1 cellular context compared by ENCODE assay signal in the genomic region with DNA sequence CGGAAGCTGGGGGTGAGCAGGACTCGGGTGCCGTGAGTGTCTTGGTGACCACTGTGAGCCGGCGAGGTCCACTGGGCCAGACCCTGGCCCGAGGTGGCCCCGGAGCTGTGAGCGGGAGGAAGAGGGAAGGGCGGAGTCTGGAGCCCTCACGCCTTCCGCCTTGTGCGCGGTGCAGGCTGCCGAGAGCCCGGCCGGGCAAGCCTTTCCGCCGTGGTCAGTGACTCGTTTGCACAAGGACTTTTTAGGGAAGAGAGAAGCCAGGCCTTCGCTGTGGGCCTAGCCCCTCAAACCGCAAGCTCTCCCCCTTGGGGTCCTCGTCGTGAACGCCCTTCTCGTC.
TF ChIP-seq lines count a peak whose summit lies in the region.

No MANE protein-coding gene starts in this region.

TF ChIP-seq in GM12878, 131 proteins besides CTCF, POLR2A, EP300 and RAD21 (continued from another document):
- no peak for TF ChIP-seq BCLAF1 (IDR thresholded peaks at IDR 0.05)
- no peak for TF ChIP-seq IKZF2 (IDR thresholded peaks at IDR 0.05)
- no peak for TF ChIP-seq TCF12 (IDR thresholded peaks at IDR 0.05; ENCODE audit: low read depth, low read length)
- TF ChIP-seq MYC (IDR thresholded peaks at IDR 0.05; ENCODE audit: insufficient read depth, insufficient read length, insufficient replicate concordance, low read length, severe bottlenecking) = no peak
- no peak for TF ChIP-seq MEF2B (IDR thresholded peaks at IDR 0.05; ENCODE audit: partially characterized antibody, poor library complexity, severe bottlenecking)
- TF ChIP-seq KAT2A (conservative IDR thresholded peaks at IDR 0.05; ENCODE audit: control insufficient read depth, low read depth, low read length) = no peak
- no peak for TF ChIP-seq KLF5 (IDR thresholded peaks at IDR 0.05; ENCODE audit: partially characterized antibody)
- no peak for TF ChIP-seq NR2F1 (conservative IDR thresholded peaks at IDR 0.05)
- TF ChIP-seq HDGF (IDR thresholded peaks at IDR 0.05) = no peak
- no peak for TF ChIP-seq TBL1XR1 (IDR thresholded peaks at IDR 0.05; ENCODE audit: low read depth, low read length)
- no peak for TF ChIP-seq YBX1 (IDR thresholded peaks at IDR 0.05)
